Comparison of ENCODE assay signal across 8 cellular contexts in genomic region chr6:3163248-3163594, GRCh38. TPM values are rescaled to one million over a fixed set of nuclear protein-coding genes. Genes with fewer than 3 reads are reported as not detected.
A peak's percentile ranks its signal among the peaks of the same experiment; 100 is the strongest.
DNase-seq lines count a peak whose midpoint lies in the region; ATAC-seq and TF ChIP-seq lines count a peak whose summit lies in the region.

No MANE protein-coding gene starts in this region.

- peak overlapping the region; percentile 78 for H3K4me2 ChIP-seq in OCI-LY1 (ENCODE audit: low read length)

- no peaks in the 10 kb centered on the region for H3K9me2 ChIP-seq in OCI-LY1 (ENCODE audit: low read depth, low read length)

- peak overlapping the region; percentile 58 for H3K9ac ChIP-seq in OCI-LY1 (ENCODE audit: low read length)
- H3K9ac ChIP-seq in rectal smooth muscle tissue (ENCODE audit: low read length): no peak overlapping the region

- H3K36me3 ChIP-seq in heart left ventricle (no peaks in the 10 kb centered on the region), OCI-LY1 (ENCODE audit: insufficient read depth, low read length) (no peaks in the 10 kb centered on the region; the same call in 1 of the 2 replicates), esophagus (ENCODE audit: control insufficient read depth in 2 of 2, insufficient read depth in 2 of 2, low read length in 1 of 2) (no peaks in the 10 kb centered on the region), rectal smooth muscle tissue (ENCODE audit: control insufficient read depth, insufficient read depth, low read length) (no peaks in the 10 kb centered on the region)

- WGBS in heart left ventricle, 4 donors: 17 to 27% (median 24%) methylated on average over 13 of the region's 13 CpGs
- WGBS in esophagus, 2 donors: 14 to 18% methylated on average over 13 of the region's 13 CpGs

- DNase-seq in heart left ventricle (no peak), Right ventricle myocardium inferior (ENCODE audit: missing footprints) (no peak), HK-2 (ENCODE audit: unreplicated experiment) (no peak), HuH-7 (ENCODE audit: low spot score) (no peak)

- H3K79me2 ChIP-seq in OCI-LY1 (ENCODE audit: insufficient read depth, low read length): no peaks in the 10 kb centered on the region

- H3K4me3 ChIP-seq in heart left ventricle (peak overlapping the region in 10 of 12 donors; percentile 59 to 88 (median 79)), OCI-LY1 (ENCODE audit: low read depth, low read length, poor library complexity, severe bottlenecking) (peak overlapping the region; percentile 61), esophagus (ENCODE audit: low read depth in 1 of 2, low read length in 2 of 2) (peak overlapping the region; percentile 15 to 50), rectal smooth muscle tissue (ENCODE audit: low read length) (peak overlapping the region; percentile 54)

- no peak for TF ChIP-seq POLR2A in heart left ventricle (IDR thresholded peaks at IDR 0.05)

- peak overlapping the region; percentile 58; the same call in 1 of the 2 replicates for H2AFZ ChIP-seq in OCI-LY1 (ENCODE audit: low read length)

- H3K27me3 ChIP-seq in heart left ventricle: no peaks in the 10 kb centered on the region
- no peaks in the 10 kb centered on the region for H3K27me3 ChIP-seq in OCI-LY1 (ENCODE audit: insufficient read depth, low read length)
- H3K27me3 ChIP-seq in esophagus (ENCODE audit: control insufficient read depth in 1 of 2, insufficient read depth in 2 of 2, low read length in 2 of 2): no peaks in the 10 kb centered on the region
- H3K27me3 ChIP-seq in rectal smooth muscle tissue (ENCODE audit: control insufficient read depth, insufficient read depth, low read length): no peaks in the 10 kb centered on the region

- no peaks in the 10 kb centered on the region for H3K9me3 ChIP-seq in heart left ventricle
- no peaks in the 10 kb centered on the region for H3K9me3 ChIP-seq in OCI-LY1 (ENCODE audit: low read length)
- H3K9me3 ChIP-seq in esophagus (ENCODE audit: control insufficient read depth in 2 of 2, insufficient read depth in 1 of 2, low read depth in 1 of 2, low read length in 1 of 2): no peaks in the 10 kb centered on the region

- peaks cover 5% of the 10 kb centered on the region; the same call in 1 of the 2 replicates for H3F3A ChIP-seq in OCI-LY1 (ENCODE audit: insufficient read depth, low read length)

- ATAC-seq in heart left ventricle (no peak), Right ventricle myocardium inferior (no peak), HG02571 (IDR thresholded peaks at IDR 0.05; ENCODE audit: unreplicated experiment) (no peak)

- H3K4me1 ChIP-seq in heart left ventricle (peaks cover 0 to 48% (median 9%) of the 10 kb centered on the region in 12 donors), OCI-LY1 (ENCODE audit: insufficient read depth, low read length, severe bottlenecking) (peaks cover 37% of the 10 kb centered on the region), esophagus (ENCODE audit: control insufficient read depth in 2 of 2, insufficient read depth in 2 of 2, low read length in 1 of 2) (no peaks in the 10 kb centered on the region), rectal smooth muscle tissue (ENCODE audit: control insufficient read depth, insufficient read depth, low read length) (peaks cover 7% of the 10 kb centered on the region)

- H3K27ac ChIP-seq in heart left ventricle (peak overlapping the region in 11 of 12 donors; percentile 74 to 97 (median 90)), OCI-LY1 (ENCODE audit: low read depth, low read length, poor library complexity, severe bottlenecking) (peak overlapping the region; percentile 18), esophagus (ENCODE audit: low read depth in 2 of 2, low read length in 1 of 2) (peak overlapping the region; percentile 95 to 97), rectal smooth muscle tissue (ENCODE audit: low read depth, low read length) (no peak overlapping the region)

- intact Hi-C loops in heart left ventricle (cut with DNase I): loop anchor here in 6 of 10 donors (2.0 to 10.0 kb wide), 4 partner anchors 36 to 92 kb away; partner anchors contain the start of gene PSMG4 (in 3 of the 6)
- intact Hi-C loops in Right ventricle myocardium inferior (cut with DNase I): loop anchor here (5.0 kb wide), 2 partner anchors 69 to 94 kb away; partner anchors contain the start of gene PSMG4

- TF ChIP-seq CTCF in heart left ventricle (IDR thresholded peaks at IDR 0.05) (no peak), OCI-LY1 (IDR thresholded peaks at IDR 0.05; ENCODE audit: low read length) (peak; percentile 37; the same call in 1 of the 2 replicates)

- no peaks in the 10 kb centered on the region for H4K20me1 ChIP-seq in OCI-LY1 (ENCODE audit: insufficient read depth, low read length)

RNA-seq across cellular contexts. Expression of gene TUBB2A, which starts 5.9 kb away (rescaled TPM):
- total RNA-seq in heart left ventricle: 10 to 100 TPM; 12.7 to 61.7 (median 26.0) TPM
- 10 to 100 TPM; 14.3 to 58.1 TPM for polyA plus RNA-seq in heart left ventricle
- total RNA-seq in Right ventricle myocardium inferior: 25.0 TPM
- 100 to 1,000 TPM in 1 of 2 donors, 10 to 100 TPM in 1; 23.3 to 115 TPM for polyA plus RNA-seq in esophagus

RNA-seq across cellular contexts. Expression of gene BPHL, which starts 44.7 kb away (rescaled TPM):
- total RNA-seq in heart left ventricle: 10 to 100 TPM; 11.5 to 38.2 (median 17.2) TPM
- 10 to 100 TPM in 1 of 2 donors, 1 to 10 TPM in 1; 4.8 to 13.3 TPM for polyA plus RNA-seq in heart left ventricle
- total RNA-seq in Right ventricle myocardium inferior: 19.0 TPM
- polyA plus RNA-seq in esophagus: 10 to 100 TPM; 12.5 to 13.2 TPM
